1 cellular context compared by ENCODE assay signal in genomic region chr3:151228291-151229125, GRCh38.
TF ChIP-seq lines count a peak whose summit lies in the region.

No MANE protein-coding gene starts in this region.

TF ChIP-seq in GM12878, 131 proteins besides CTCF, POLR2A, EP300 and RAD21 (continued from another document):
- no peak for TF ChIP-seq RELB (IDR thresholded peaks at IDR 0.05; ENCODE audit: low read depth)
- no peak for TF ChIP-seq RCOR1 (conservative IDR thresholded peaks at IDR 0.05; ENCODE audit: low read depth, low read length)
- no peak for TF ChIP-seq MEF2B (IDR thresholded peaks at IDR 0.05; ENCODE audit: partially characterized antibody, poor library complexity, severe bottlenecking)
- no peak for TF ChIP-seq MAX (IDR thresholded peaks at IDR 0.05; ENCODE audit: low read depth, low read length)
- TF ChIP-seq RBBP5 (conservative IDR thresholded peaks at IDR 0.05): no peak
TF ChIP-seq in GM12878: peak in this region for 0.
